ENCODE assay signal across 24 cellular contexts in the genomic region with DNA sequence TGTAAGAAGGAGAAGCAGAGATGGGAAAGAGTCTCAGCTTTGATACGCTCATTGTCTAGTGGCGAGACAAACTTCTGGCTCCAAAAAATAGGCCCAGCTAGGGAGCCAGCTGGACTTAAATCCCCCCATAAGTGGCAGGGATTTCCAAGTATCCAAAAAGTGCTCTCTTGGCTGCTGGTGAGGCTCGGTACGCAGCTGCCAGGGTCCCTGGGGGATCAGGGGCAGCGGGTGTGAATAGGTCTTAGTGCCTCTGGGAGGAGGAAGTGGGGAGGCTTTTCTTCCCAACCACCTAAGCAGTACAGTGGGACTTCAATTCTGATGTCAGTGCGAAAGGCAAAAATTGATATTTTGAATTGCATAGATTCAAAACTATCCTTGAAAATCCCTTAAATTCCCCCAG.
DNase-seq lines count a peak whose midpoint lies in the region; ATAC-seq and TF ChIP-seq lines count a peak whose summit lies in the region.
"Had no signal": no experiment of that assay in that cellular context is flagged by ENCODE, and none has a peak within 500 bp of the region (broad histone marks: within the 10 kb centered on the region; RNA-seq: fewer than 3 reads in every experiment).

No MANE protein-coding gene starts in this region.

- TF ChIP-seq CTCF in glutamatergic neuron (IDR thresholded peaks at IDR 0.05; ENCODE audit: partially characterized antibody, unreplicated experiment) = no peak

- H3K4me1 Mint-ChIP-seq in glutamatergic neuron (ENCODE audit: low read depth, unreplicated experiment) = peaks cover 32% of the 10 kb centered on the region
- H3K4me1 Mint-ChIP-seq: IgD-negative memory B cell had no signal

- H3K27ac Mint-ChIP-seq in glutamatergic neuron (ENCODE audit: unreplicated experiment) = no peak overlapping the region
- H3K27ac Mint-ChIP-seq: CD8-positive, alpha-beta T cell; IgD-negative memory B cell had no signal

- no peaks in the 10 kb centered on the region for H3K36me3 Mint-ChIP-seq in glutamatergic neuron (ENCODE audit: unreplicated experiment)
- H3K36me3 Mint-ChIP-seq: CD8-positive, alpha-beta T cell; IgD-negative memory B cell had no signal

- peaks cover under 1% of the 10 kb centered on the region for H3K9me3 Mint-ChIP-seq in glutamatergic neuron (ENCODE audit: unreplicated experiment)
- H3K9me3 Mint-ChIP-seq: CD8-positive, alpha-beta T cell had no signal

- H3K4me3 Mint-ChIP-seq in glutamatergic neuron (ENCODE audit: unreplicated experiment) = no peak overlapping the region
- H3K4me3 Mint-ChIP-seq: CD8-positive, alpha-beta T cell; IgD-negative memory B cell had no signal

- no peaks in the 10 kb centered on the region for H4K20me1 ChIP-seq in BLaER1

- no peak overlapping the region for H3K9ac ChIP-seq in BLaER1
- H3K9ac ChIP-seq: KMS-11 had no signal

- ATAC-seq in GM21447 (IDR thresholded peaks at IDR 0.05; ENCODE audit: unreplicated experiment) (no peak), HG02798 (IDR thresholded peaks at IDR 0.05; ENCODE audit: poor library complexity, unreplicated experiment) (no peak), HG03175 (IDR thresholded peaks at IDR 0.05; ENCODE audit: unreplicated experiment) (no peak), GM19467 (IDR thresholded peaks at IDR 0.05; ENCODE audit: unreplicated experiment) (no peak)
- ATAC-seq: CD8-positive, alpha-beta T cell had no signal

- H3K4me2 ChIP-seq in BLaER1 = peak overlapping the region; percentile 69
- H3K4me2 ChIP-seq: KMS-11, PC-9 had no signal

- peaks cover 2% of the 10 kb centered on the region for H3K27me3 Mint-ChIP-seq in glutamatergic neuron (ENCODE audit: unreplicated experiment)

- peaks cover 18% of the 10 kb centered on the region for H3K4me1 ChIP-seq in BLaER1
- H3K4me1 ChIP-seq: Caco-2 had no signal

- no peak overlapping the region for H3K27ac ChIP-seq in BLaER1
- H3K27ac ChIP-seq: HL-60, KMS-11, PC-9 had no signal

- H3K27me3 ChIP-seq in BLaER1 = no peaks in the 10 kb centered on the region

- no peaks in the 10 kb centered on the region for H3K36me3 ChIP-seq in BLaER1

- DNase-seq in DMS79 (lab: John Stamatoyannopoulos, UW) (peak; percentile 88), NCI-H524 treated with DMSO at 0.1 percent for 48 hours (lab: John Stamatoyannopoulos, UW) (peak; percentile 96), glutamatergic neuron (peak; percentile 32)
- DNase-seq: C1 segment of cervical spinal cord; Caco-2; CD8-positive, alpha-beta T cell; DMS153; HCEC 1CT; NCI-H1092; NCI-H1417 treated with DMSO at 0.1 percent for 48 hours; NCI-H187; NCI-H446 treated with DMSO at 0.1 percent for 48 hours; NK-92 treated with Interleukin-12 subunit alpha and Interleukin-12 subunit beta, amount 100 ng/mL, for 24 hours; PC-9; RPMI8226; SHP77 had no signal

- no peak overlapping the region for H3K4me3 ChIP-seq in BLaER1
- H3K4me3 ChIP-seq: PC-9 had no signal

- H3K9me3 ChIP-seq in BLaER1 = no peaks in the 10 kb centered on the region
- H3K9me3 ChIP-seq: Caco-2 had no signal

Comparison
In these comparisons a context has a peak if more than half of its experiments do, and no peak if none do; other contexts are left out.
1. DNase-seq: peak in every context shown above with its lines; median percentile 96 in NCI-H524 treated with DMSO at 0.1 percent for 48 hours; 88 in DMS79; 32 in glutamatergic neuron.